17 cellular contexts compared by ENCODE assay signal in genomic region chr17:81438688-81439087, GRCh38. TPM values are rescaled to one million over a fixed set of nuclear protein-coding genes. Genes with fewer than 3 reads are reported as not detected.
DNase-seq lines count a peak whose midpoint lies in the region; ATAC-seq, FAIRE-seq and TF ChIP-seq lines count a peak whose summit lies in the region.
"Had no signal": no experiment of that assay in that cellular context is flagged by ENCODE, and none has a peak within 500 bp of the region (broad histone marks: within the 10 kb centered on the region; RNA-seq: fewer than 3 reads in every experiment).

No MANE protein-coding gene starts in this region.

- H2BK20ac ChIP-seq in H1 (ENCODE audit: low read length), result no peak overlapping the region

- no peak for TF ChIP-seq RAD21 in H1 (IDR thresholded peaks at IDR 0.05 in 1 of 2, conservative IDR thresholded peaks at IDR 0.05 in 1 of 2; ENCODE audit: low read depth in 2 of 2, low read length in 2 of 2)

- peaks cover 0 to 37% (median 22%) of the 10 kb centered on the region in 11 experiments; a peak in 15 of 22 replicates for H3K36me3 ChIP-seq in BLaER1 treated with 17β-estradiol and CSF1 and Interleukin-3, amounts not matched to agents 10 nM and 100 nM
- peaks cover 41% of the 10 kb centered on the region for H3K36me3 ChIP-seq in KOPT-K1 (ENCODE audit: insufficient read depth, low read length)
- H3K36me3 ChIP-seq in H1 (ENCODE audit: control insufficient read depth in 2 of 4, insufficient read depth in 4 of 4, low read length in 3 of 4), result no peaks in the 10 kb centered on the region
- H3K36me3 ChIP-seq in effector memory CD4-positive, alpha-beta T cell (ENCODE audit: control insufficient read depth, insufficient read depth, low read length), result no peaks in the 10 kb centered on the region
- H3K36me3 ChIP-seq: BE2C had no signal

- CTCF ChIA-PET in H1 (lab: Charles Lee; ENCODE audit: partially characterized antibody), result interaction anchor here (1.7 to 9.7 kb wide), 8 partner anchors 9 to 184 kb away, joined by 3 to 89 read pairs (median 28); partner anchors contain the start of gene BAHCC1
- CTCF ChIA-PET in activated naive CD4-positive, alpha-beta T cell treated with anti-CD3 and anti-CD28 coated beads, Interleukin-2, amount 10 ng/mL, durations not matched to agents 7 days and 5 days (lab: Charles Lee), result no interaction called here

- H2BK15ac ChIP-seq in H1 (ENCODE audit: low read length), result no peak overlapping the region

- H2BK5ac ChIP-seq in H1 (ENCODE audit: low read depth, low read length), result no peak overlapping the region

- H3K4ac ChIP-seq in H1 (replicated peaks; ENCODE audit: insufficient read length, low read depth, low read length), result no peak overlapping the region

- peaks cover 4% of the 10 kb centered on the region for H3K4me1 Mint-ChIP-seq in activated naive CD4-positive, alpha-beta T cell treated with anti-CD3 and anti-CD28 coated beads, Interleukin-2, amount 10 ng/mL, durations not matched to agents 7 days and 5 days
- H3K4me1 Mint-ChIP-seq: CD4-positive, alpha-beta memory T cell; IgD-negative memory B cell had no signal

- no peak for TF ChIP-seq EP300 in H1 (IDR thresholded peaks at IDR 0.05; ENCODE audit: borderline replicate concordance in 1 of 2, low read depth in 2 of 2, low read length in 2 of 2)

- H3K9ac ChIP-seq in BLaER1 treated with 17β-estradiol and CSF1 and Interleukin-3, amounts not matched to agents 10 nM and 100 nM, result peak overlapping the region in 5 of 11 experiments; percentile 2 to 72 (median 68); a peak in 5 of 22 replicates
- H3K9ac ChIP-seq in H1 (replicated peaks in 1 of 4; ENCODE audit: extremely low read depth in 1 of 4, low read depth in 3 of 4, low read length in 3 of 4), result no peak overlapping the region

- FAIRE-seq in H1 (lab: Jason Lieb, UNC), result no peak
- FAIRE-seq: GM12878, HepG2 had no signal

- WGBS in H1 (ENCODE audit: extremely low coverage in 1 of 2, insufficient coverage in 1 of 2, insufficient read length in 1 of 2, insufficient replicate concordance in 2 of 2, low coverage in 1 of 2, low lambda C conversion rate in 2 of 2, missing lambda C conversion rate in 1 of 2), 2 experiments, result 78% methylated on average over 3 of the region's 10 CpGs; no CpG with 5 or more reads in 1 of the 2 experiments

- no peak overlapping the region for H3K18ac ChIP-seq in H1 (ENCODE audit: extremely low read depth, low read length)

- POLR2A ChIA-PET in H1 (lab: Charles Lee; ENCODE audit: partially characterized antibody), result interaction anchor here (0.8 to 1.3 kb wide), 3 partner anchors 18 to 75 kb away, joined by 3 to 4 read pairs (median 4); no protein-coding TSS in a partner anchor

- no peak overlapping the region for H2AFZ ChIP-seq in H1 (ENCODE audit: low read length)

- no peaks in the 10 kb centered on the region for H3K79me2 ChIP-seq in H1 (ENCODE audit: control insufficient read depth in 1 of 2, insufficient read depth in 2 of 2, low read length in 2 of 2)

- H3K27ac ChIP-seq in BLaER1 treated with 17β-estradiol and CSF1 and Interleukin-3, amounts not matched to agents 10 nM and 100 nM, result peak overlapping the region in 2 of 11 experiments; percentile 36 to 57; a peak in 2 of 22 replicates
- H3K27ac ChIP-seq in KOPT-K1 (ENCODE audit: low read depth, low read length, poor library complexity, severe bottlenecking), result peak overlapping the region; percentile 91
- H3K27ac ChIP-seq in H1 (ENCODE audit: low read depth, low read length), result no peak overlapping the region
- H3K27ac ChIP-seq in effector memory CD4-positive, alpha-beta T cell (ENCODE audit: insufficient read depth, low read length, poor library complexity, severe bottlenecking), result no peak overlapping the region

- no peak overlapping the region for H3K14ac ChIP-seq in H1 (ENCODE audit: insufficient read length)

- H3K9me3 ChIP-seq in BLaER1 treated with 17β-estradiol and CSF1 and Interleukin-3, amounts not matched to agents 10 nM and 100 nM (replicated peaks in 1 of 11), result no peaks in the 10 kb centered on the region
- no peaks in the 10 kb centered on the region for H3K9me3 ChIP-seq in KOPT-K1 (ENCODE audit: insufficient read depth, low read length, poor library complexity, severe bottlenecking)
- no peaks in the 10 kb centered on the region for H3K9me3 ChIP-seq in H1 (ENCODE audit: insufficient read depth in 2 of 2, low read depth in 1 of 2, low read length in 1 of 2)
- H3K9me3 ChIP-seq in effector memory CD4-positive, alpha-beta T cell (ENCODE audit: control insufficient read depth, low read length), result no peaks in the 10 kb centered on the region
- H3K9me3 ChIP-seq: BE2C had no signal

- H3K4me3 ChIP-seq in BLaER1 treated with 17β-estradiol and CSF1 and Interleukin-3, amounts not matched to agents 10 nM and 100 nM, result peak overlapping the region in 1 of 10 experiments; percentile 29; a peak in 1 of 20 replicates
- no peak overlapping the region for H3K4me3 ChIP-seq in H1 (ENCODE audit: extremely low read depth in 1 of 4, insufficient read depth in 2 of 4, low read depth in 3 of 4, low read length in 4 of 4)
- H3K4me3 ChIP-seq in effector memory CD4-positive, alpha-beta T cell (ENCODE audit: insufficient read depth, low read depth, low read length, poor library complexity, severe bottlenecking), result no peak overlapping the region
- H3K4me3 ChIP-seq: GM12878 had no signal

- H3K9me3 Mint-ChIP-seq in activated naive CD4-positive, alpha-beta T cell treated with anti-CD3 and anti-CD28 coated beads, Interleukin-2, amount 10 ng/mL, durations not matched to agents 7 days and 5 days, result no peaks in the 10 kb centered on the region
- H3K9me3 Mint-ChIP-seq: CD14-positive monocyte; CD4-positive, alpha-beta memory T cell; H9; IgD-negative memory B cell had no signal

- peaks cover 60% of the 10 kb centered on the region for H3K27me3 Mint-ChIP-seq in activated naive CD4-positive, alpha-beta T cell treated with anti-CD3 and anti-CD28 coated beads, Interleukin-2, amount 10 ng/mL, durations not matched to agents 7 days and 5 days

- no peak overlapping the region for H2BK120ac ChIP-seq in H1 (replicated peaks; ENCODE audit: low read depth, low read length)

- TF ChIP-seq CTCF in H1 (IDR thresholded peaks at IDR 0.05; ENCODE audit: control extremely low read depth in 1 of 3, insufficient read depth in 1 of 3, low read depth in 1 of 3, low read length in 3 of 3), result no peak

- no peak overlapping the region for H4K91ac ChIP-seq in H1 (replicated peaks; ENCODE audit: insufficient read length, low read length)

- H3K79me1 ChIP-seq in H1 (ENCODE audit: low read depth, low read length), result no peaks in the 10 kb centered on the region

- no peak overlapping the region for H3K23ac ChIP-seq in H1 (ENCODE audit: insufficient read length)

- ATAC-seq in HG03159 (IDR thresholded peaks at IDR 0.05; ENCODE audit: unreplicated experiment), result no peak
- ATAC-seq: GM12878, HepG2 had no signal

- H3K4me3 Mint-ChIP-seq in activated naive CD4-positive, alpha-beta T cell treated with anti-CD3 and anti-CD28 coated beads, Interleukin-2, amount 10 ng/mL, durations not matched to agents 7 days and 5 days, result no peak overlapping the region
- H3K4me3 Mint-ChIP-seq: CD14-positive monocyte; CD4-positive, alpha-beta memory T cell; H9; IgD-negative memory B cell had no signal

- no peaks in the 10 kb centered on the region for H3K36me3 Mint-ChIP-seq in activated naive CD4-positive, alpha-beta T cell treated with anti-CD3 and anti-CD28 coated beads, Interleukin-2, amount 10 ng/mL, durations not matched to agents 7 days and 5 days
- H3K36me3 Mint-ChIP-seq: CD4-positive, alpha-beta memory T cell; IgD-negative memory B cell had no signal

- no peak overlapping the region for H3K56ac ChIP-seq in H1 (replicated peaks; ENCODE audit: insufficient read length, low read depth, low read length)

- peaks cover 52 to 100% (median 77%) of the 10 kb centered on the region in 10 experiments for H3K4me1 ChIP-seq in BLaER1 treated with 17β-estradiol and CSF1 and Interleukin-3, amounts not matched to agents 10 nM and 100 nM
- H3K4me1 ChIP-seq in H1 (replicated peaks in 1 of 4; ENCODE audit: control insufficient read depth in 3 of 4, insufficient read depth in 4 of 4, low read length in 3 of 4), result peaks cover 0 to 2% (median under 1%) of the 10 kb centered on the region in 4 experiments; a peak in 3 of 7 replicates
- H3K4me1 ChIP-seq in effector memory CD4-positive, alpha-beta T cell (ENCODE audit: control insufficient read depth, insufficient read depth, low read length, poor library complexity, severe bottlenecking), result no peaks in the 10 kb centered on the region

- TF ChIP-seq POLR2A in H1 (IDR thresholded peaks at IDR 0.05; ENCODE audit: control extremely low read depth in 1 of 2, low read depth in 2 of 2, low read length in 2 of 2), result no peak

- H2BK12ac ChIP-seq in H1 (ENCODE audit: low read depth, low read length), result no peak overlapping the region

- no peak overlapping the region for H4K5ac ChIP-seq in H1 (ENCODE audit: insufficient read length, low read depth, low read length)

- H3K23me2 ChIP-seq in H1 (ENCODE audit: low read depth, low read length), result no peaks in the 10 kb centered on the region

- H4K8ac ChIP-seq in H1 (ENCODE audit: extremely low read depth, insufficient read depth, low read length), result peak overlapping the region; percentile 51

- peaks cover 0 to 24% (median 0%) of the 10 kb centered on the region in 11 experiments; a peak in 3 of 22 replicates for H3K27me3 ChIP-seq in BLaER1 treated with 17β-estradiol and CSF1 and Interleukin-3, amounts not matched to agents 10 nM and 100 nM
- H3K27me3 ChIP-seq in H1 (replicated peaks in 1 of 4; ENCODE audit: control insufficient read depth in 3 of 4, extremely low read depth in 1 of 4, insufficient read depth in 3 of 4, low read length in 3 of 4), result no peaks in the 10 kb centered on the region
- H3K27me3 ChIP-seq in effector memory CD4-positive, alpha-beta T cell (replicated peaks; ENCODE audit: control insufficient read depth, insufficient read depth, low read length, poor library complexity, severe bottlenecking), result peaks cover 12% of the 10 kb centered on the region
- H3K27me3 ChIP-seq: BE2C had no signal

- H3K27ac Mint-ChIP-seq in activated naive CD4-positive, alpha-beta T cell treated with anti-CD3 and anti-CD28 coated beads, Interleukin-2, amount 10 ng/mL, durations not matched to agents 7 days and 5 days, result no peak overlapping the region
- H3K27ac Mint-ChIP-seq: CD14-positive monocyte; CD4-positive, alpha-beta memory T cell; IgD-negative memory B cell had no signal

- DNase-seq in UCSD-AML1 (lab: John Stamatoyannopoulos, UW; ENCODE audit: unreplicated experiment) (peak; percentile 46), H1 (ENCODE audit: low read depth in 1 of 2, low spot score in 2 of 2) (no peak)
- DNase-seq in activated naive CD4-positive, alpha-beta T cell treated with anti-CD3 and anti-CD28 coated beads, Interleukin-2, amount 10 ng/mL, durations not matched to agents 7 days and 5 days, result no peak
- no peak for DNase-seq in effector memory CD4-positive, alpha-beta T cell
- DNase-seq: CD4-positive, alpha-beta memory T cell; DMS153; DMS79; GOT3; H9 had no signal

- peaks cover 0 to 87% (median 60%) of the 10 kb centered on the region in 11 experiments; a peak in 16 of 22 replicates for H4K20me1 ChIP-seq in BLaER1 treated with 17β-estradiol and CSF1 and Interleukin-3, amounts not matched to agents 10 nM and 100 nM
- H4K20me1 ChIP-seq in H1 (replicated peaks in 1 of 2; ENCODE audit: control insufficient read depth in 1 of 2, insufficient read depth in 2 of 2, low read length in 2 of 2), result no peaks in the 10 kb centered on the region

- no peak overlapping the region for H2AK5ac ChIP-seq in H1 (ENCODE audit: low read depth, low read length)

- H3K4me2 ChIP-seq in BLaER1 treated with 17β-estradiol and CSF1 and Interleukin-3, amounts not matched to agents 10 nM and 100 nM, result peak overlapping the region in 10 of 11 experiments; percentile 83 to 98 (median 86); a peak in 20 of 22 replicates
- no peak overlapping the region for H3K4me2 ChIP-seq in H1 (ENCODE audit: insufficient read depth in 1 of 2, low read depth in 2 of 2, low read length in 2 of 2)

RNA-seq across cellular contexts. Expression of gene BAHCC1, which starts 43.4 kb away (rescaled TPM):
- 0.58 and 0.71 TPM in 2 replicates for total RNA-seq in H1 (2021; fragmentation: NEBNext Ultra II Directional; extraction: Animal tissue kit (Norgen Biotek cat#: 25700))
- polyA plus RNA-seq in H1 (2011; rRNA removed), result 0.26 and 0.61 TPM in 2 replicates
- 0.47 TPM for polyA plus RNA-seq in H1 (2011; cell fraction: cytosol; rRNA removed)
- polyA plus RNA-seq in H1 (2011; cell fraction: nucleus; rRNA removed), result 2.9 TPM
- 0.44 to 0.98 TPM (median 0.89 TPM) in 4 replicates for polyA plus RNA-seq in H1 (2012, experiment 1 of 2)
- 0.58 TPM for polyA plus RNA-seq in H1 (2012, experiment 2 of 2)
- polyA plus RNA-seq in H1 (2013, experiment 1 of 2), result 0.45 TPM
- polyA plus RNA-seq in H1 (2013, experiment 2 of 2), result 0.50 TPM
- 0.88 and 0.95 TPM in 2 replicates for polyA minus RNA-seq in H1 (2011; rRNA and poly(A)+ RNA removed)
- 3.2 TPM for polyA minus RNA-seq in H1 (2011; cell fraction: cytosol; rRNA and poly(A)+ RNA removed)
- 1.3 TPM for polyA minus RNA-seq in H1 (2011; cell fraction: nucleus; rRNA and poly(A)+ RNA removed)
- total RNA-seq: CD4-positive, alpha-beta memory T cell had no signal
- polyA plus RNA-seq: CD4-positive, alpha-beta memory T cell; IgD-negative memory B cell had no signal

Comparison
In these comparisons a context has a peak if more than half of its experiments do, and no peak if none do; other contexts are left out.
1. H3K4me2 ChIP-seq: peak in BLaER1 treated with 17β-estradiol and CSF1 and Interleukin-3, amounts not matched to agents 10 nM and 100 nM (10 of 11); none in H1 (0 of 2).